Comparison of ENCODE assay signal across 10 cellular contexts in genomic region chr2:45849491-45850283, GRCh38.
DNase-seq lines count a peak whose midpoint lies in the region; ATAC-seq and TF ChIP-seq lines count a peak whose summit lies in the region.
"Had no signal": no experiment of that assay in that cellular context is flagged by ENCODE, and none has a peak within 500 bp of the region (broad histone marks: within the 10 kb centered on the region; RNA-seq: fewer than 3 reads in every experiment).

No MANE protein-coding gene starts in this region.

- whole genome bisulfite sequencing in neuronal stem cell (ENCODE audit: extremely low coverage in 2 of 2, insufficient read length in 2 of 2, insufficient replicate concordance in 1 of 2), 2 donors: no CpG with 5 or more reads among the region's 7 CpGs

- no peak overlapping the region for H3K23ac ChIP-seq in neuronal stem cell (ENCODE audit: low read depth, low read length, poor library complexity)

- peaks cover 0 to 2% of the 10 kb centered on the region in 2 donors for H3K9me3 ChIP-seq in neuronal stem cell (replicated peaks in 1 of 2; ENCODE audit: control insufficient read depth in 2 of 2, insufficient read depth in 1 of 2, low read depth in 1 of 2, low read length in 2 of 2)

- no peak overlapping the region for H3K4ac ChIP-seq in neuronal stem cell (ENCODE audit: low read length)

- no peaks in the 10 kb centered on the region for H3K79me1 ChIP-seq in neuronal stem cell (ENCODE audit: low read depth, low read length)

- no peak overlapping the region for H3K14ac ChIP-seq in neuronal stem cell (ENCODE audit: low read length)

- TF ChIP-seq CTCF in astrocyte of the cerebellum (IDR thresholded peaks at IDR 0.05; ENCODE audit: low read depth, low read length, missing control alignments): no peak

- ATAC-seq in HG03469 (IDR thresholded peaks at IDR 0.05; ENCODE audit: unreplicated experiment): no peak

- H3K4me3 ChIP-seq in astrocyte of the cerebellum (ENCODE audit: low read depth, low read length) (no peak overlapping the region), neuronal stem cell (ENCODE audit: low read length in 2 of 2) (no peak overlapping the region)

- H3K9ac ChIP-seq in neuronal stem cell (ENCODE audit: low read depth, low read length, poor library complexity): no peak overlapping the region
- H3K9ac ChIP-seq: parathyroid adenoma had no signal

- H4K8ac ChIP-seq in neuronal stem cell (ENCODE audit: low read depth, low read length): no peak overlapping the region

- H2BK5ac ChIP-seq in neuronal stem cell (ENCODE audit: low read length): no peak overlapping the region

- no peak overlapping the region for H4K91ac ChIP-seq in neuronal stem cell (ENCODE audit: low read depth, low read length, poor library complexity)

- H3K4me2 ChIP-seq in neuronal stem cell (ENCODE audit: insufficient read depth, low read length, poor library complexity, severe bottlenecking): no peak overlapping the region

- no peak overlapping the region for H2BK15ac ChIP-seq in neuronal stem cell (ENCODE audit: low read length)

- no peaks in the 10 kb centered on the region for H3K36me3 ChIP-seq in neuronal stem cell (replicated peaks in 1 of 2; ENCODE audit: control insufficient read depth in 2 of 2, insufficient read depth in 2 of 2, low read length in 2 of 2)

- DNase-seq in GM04503 (ENCODE audit: low read depth) (peak; percentile 84), HT1080 (ENCODE audit: low read depth) (peak; percentile 65), astrocyte of the cerebellum (ENCODE audit: low read depth) (peak; percentile 46), mucosa of gallbladder (ENCODE audit: low spot score) (peak; percentile 12), neuronal stem cell (ENCODE audit: low spot score) (no peak), NCI-H2196 treated with DMSO at 0.1 percent for 48 hours (lab: John Stamatoyannopoulos, UW; ENCODE audit: unreplicated experiment) (no peak)
- DNase-seq: cortex of kidney, GDM1 had no signal

- no peaks in the 10 kb centered on the region for H3K27me3 ChIP-seq in neuronal stem cell (ENCODE audit: control insufficient read depth in 3 of 3, insufficient read depth in 3 of 3, low read depth in 1 of 3, low read length in 3 of 3)

- H3K4me1 ChIP-seq in neuronal stem cell (ENCODE audit: control insufficient read depth in 2 of 2, insufficient read depth in 1 of 2, low read depth in 1 of 2, low read length in 2 of 2): no peaks in the 10 kb centered on the region

- H2AFZ ChIP-seq in neuronal stem cell (ENCODE audit: low read length): no peak overlapping the region
- H2AFZ ChIP-seq: parathyroid adenoma had no signal

- H3K27ac ChIP-seq in neuronal stem cell (replicated peaks; ENCODE audit: low read length): no peak overlapping the region
- H3K27ac ChIP-seq: parathyroid adenoma had no signal

- H3K18ac ChIP-seq in neuronal stem cell (ENCODE audit: low read length): no peak overlapping the region

- in situ Hi-C loops in astrocyte of the cerebellum (cut with HindIII; ENCODE audit: low sequenced_read_pairs): no loop called here

- H2BK12ac ChIP-seq in neuronal stem cell (ENCODE audit: low read length): no peak overlapping the region

- H2AK5ac ChIP-seq in neuronal stem cell (ENCODE audit: low read depth, low read length): no peak overlapping the region

- no peak overlapping the region for H2BK120ac ChIP-seq in neuronal stem cell (ENCODE audit: low read depth, low read length)

Comparison
In these comparisons a context has a peak if more than half of its experiments do, and no peak if none do; other contexts are left out.
1. DNase-seq: peak in GM04503 (single experiment), HT1080 (single experiment), astrocyte of the cerebellum (single experiment) and mucosa of gallbladder (single experiment); none in neuronal stem cell (single experiment) and NCI-H2196 treated with DMSO at 0.1 percent for 48 hours (single experiment).